Comparison of ENCODE assay signal across 1 cellular context in the genomic region with DNA sequence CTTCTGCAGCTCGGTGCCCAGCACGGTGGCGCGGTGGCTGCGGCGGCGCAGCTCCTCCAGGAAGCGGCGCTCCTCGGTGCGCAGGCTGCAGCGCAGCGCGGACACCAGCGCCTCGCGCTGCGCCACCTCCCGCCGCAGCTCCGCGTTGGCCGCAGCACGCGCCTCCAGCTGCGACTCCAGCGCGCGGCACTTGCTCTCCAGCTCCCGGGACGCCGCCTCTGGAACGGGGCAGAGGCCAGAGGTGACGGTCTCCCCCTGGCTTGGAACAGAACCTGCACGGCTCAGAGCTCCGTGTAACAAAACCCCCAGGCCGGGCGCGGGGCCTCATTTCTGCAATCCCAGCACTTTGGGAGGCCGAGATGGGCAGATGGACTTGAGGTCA.
TF ChIP-seq lines count a peak whose summit lies in the region.

No MANE protein-coding gene starts in this region.

TF ChIP-seq in WTC11, 78 proteins besides CTCF, POLR2A, EP300 and RAD21 (continued from another document and continues in another):
- TF ChIP-seq, protein P1, sequence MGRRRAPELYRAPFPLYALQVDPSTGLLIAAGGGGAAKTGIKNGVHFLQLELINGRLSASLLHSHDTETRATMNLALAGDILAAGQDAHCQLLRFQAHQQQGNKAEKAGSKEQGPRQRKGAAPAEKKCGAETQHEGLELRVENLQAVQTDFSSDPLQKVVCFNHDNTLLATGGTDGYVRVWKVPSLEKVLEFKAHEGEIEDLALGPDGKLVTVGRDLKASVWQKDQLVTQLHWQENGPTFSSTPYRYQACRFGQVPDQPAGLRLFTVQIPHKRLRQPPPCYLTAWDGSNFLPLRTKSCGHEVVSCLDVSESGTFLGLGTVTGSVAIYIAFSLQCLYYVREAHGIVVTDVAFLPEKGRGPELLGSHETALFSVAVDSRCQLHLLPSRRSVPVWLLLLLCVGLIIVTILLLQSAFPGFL (CRISPR knock-in tag; IDR thresholded peaks at IDR 0.05; ENCODE audit: borderline replicate concordance): no peak
- TF ChIP-seq, protein P2, sequence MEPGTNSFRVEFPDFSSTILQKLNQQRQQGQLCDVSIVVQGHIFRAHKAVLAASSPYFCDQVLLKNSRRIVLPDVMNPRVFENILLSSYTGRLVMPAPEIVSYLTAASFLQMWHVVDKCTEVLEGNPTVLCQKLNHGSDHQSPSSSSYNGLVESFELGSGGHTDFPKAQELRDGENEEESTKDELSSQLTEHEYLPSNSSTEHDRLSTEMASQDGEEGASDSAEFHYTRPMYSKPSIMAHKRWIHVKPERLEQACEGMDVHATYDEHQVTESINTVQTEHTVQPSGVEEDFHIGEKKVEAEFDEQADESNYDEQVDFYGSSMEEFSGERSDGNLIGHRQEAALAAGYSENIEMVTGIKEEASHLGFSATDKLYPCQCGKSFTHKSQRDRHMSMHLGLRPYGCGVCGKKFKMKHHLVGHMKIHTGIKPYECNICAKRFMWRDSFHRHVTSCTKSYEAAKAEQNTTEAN (CRISPR knock-in tag; IDR thresholded peaks at IDR 0.05): no peak
- TF ChIP-seq CREB1 (CRISPR knock-in tag; IDR thresholded peaks at IDR 0.05) (no peak), NFYB (CRISPR knock-in tag; conservative IDR thresholded peaks at IDR 0.05; ENCODE audit: low read depth) (no peak), ZNF317 (CRISPR knock-in tag; IDR thresholded peaks at IDR 0.05; ENCODE audit: borderline replicate concordance, low read depth) (peak; percentile 48; the same call in 1 of the 2 replicates), TCF7 (CRISPR knock-in tag; IDR thresholded peaks at IDR 0.05; ENCODE audit: low read depth) (no peak; the same call in 1 of the 2 replicates), NR3C1 (CRISPR knock-in tag; conservative IDR thresholded peaks at IDR 0.05; ENCODE audit: low read depth) (no peak; the same call in 1 of the 2 replicates), GABPB1 (CRISPR knock-in tag; IDR thresholded peaks at IDR 0.05) (no peak), PRRX2 (CRISPR knock-in tag; IDR thresholded peaks at IDR 0.05) (no peak), ESRRA (CRISPR knock-in tag; IDR thresholded peaks at IDR 0.05; ENCODE audit: borderline replicate concordance) (peak; percentile 93), OVOL2 (CRISPR knock-in tag; IDR thresholded peaks at IDR 0.05; ENCODE audit: borderline replicate concordance) (no peak), SOX15 (CRISPR knock-in tag; IDR thresholded peaks at IDR 0.05) (no peak), NFE2L1 (CRISPR knock-in tag; IDR thresholded peaks at IDR 0.05) (peak; percentile 88; the same call in 1 of the 2 replicates), CREM (CRISPR knock-in tag; IDR thresholded peaks at IDR 0.05) (no peak; the same call in 1 of the 2 replicates), MYBL2 (CRISPR knock-in tag; IDR thresholded peaks at IDR 0.05) (peak; percentile 89; the same call in 1 of the 2 replicates), RORB (CRISPR knock-in tag; IDR thresholded peaks at IDR 0.05) (no peak), KAT7 (CRISPR knock-in tag; IDR thresholded peaks at IDR 0.05; ENCODE audit: borderline replicate concordance) (0 out of 2 replicates have a peak, but pooled peaks have one; percentile 46), TEAD4 (CRISPR knock-in tag; IDR thresholded peaks at IDR 0.05) (no peak), GTF2I (CRISPR knock-in tag; conservative IDR thresholded peaks at IDR 0.05) (no peak), NFATC4 (CRISPR knock-in tag; IDR thresholded peaks at IDR 0.05) (no peak), IRF2 (CRISPR knock-in tag; IDR thresholded peaks at IDR 0.05; ENCODE audit: borderline replicate concordance, low read depth) (no peak), TP53 (CRISPR knock-in tag; IDR thresholded peaks at IDR 0.05) (peak; percentile 96), HMGA2 (CRISPR knock-in tag; IDR thresholded peaks at IDR 0.05) (no peak), ZNF121 (CRISPR knock-in tag; IDR thresholded peaks at IDR 0.05) (peak; percentile 50; the same call in 1 of the 2 replicates), ZNF671 (CRISPR knock-in tag; IDR thresholded peaks at IDR 0.05) (no peak)
- TF ChIP-seq, protein P3, sequence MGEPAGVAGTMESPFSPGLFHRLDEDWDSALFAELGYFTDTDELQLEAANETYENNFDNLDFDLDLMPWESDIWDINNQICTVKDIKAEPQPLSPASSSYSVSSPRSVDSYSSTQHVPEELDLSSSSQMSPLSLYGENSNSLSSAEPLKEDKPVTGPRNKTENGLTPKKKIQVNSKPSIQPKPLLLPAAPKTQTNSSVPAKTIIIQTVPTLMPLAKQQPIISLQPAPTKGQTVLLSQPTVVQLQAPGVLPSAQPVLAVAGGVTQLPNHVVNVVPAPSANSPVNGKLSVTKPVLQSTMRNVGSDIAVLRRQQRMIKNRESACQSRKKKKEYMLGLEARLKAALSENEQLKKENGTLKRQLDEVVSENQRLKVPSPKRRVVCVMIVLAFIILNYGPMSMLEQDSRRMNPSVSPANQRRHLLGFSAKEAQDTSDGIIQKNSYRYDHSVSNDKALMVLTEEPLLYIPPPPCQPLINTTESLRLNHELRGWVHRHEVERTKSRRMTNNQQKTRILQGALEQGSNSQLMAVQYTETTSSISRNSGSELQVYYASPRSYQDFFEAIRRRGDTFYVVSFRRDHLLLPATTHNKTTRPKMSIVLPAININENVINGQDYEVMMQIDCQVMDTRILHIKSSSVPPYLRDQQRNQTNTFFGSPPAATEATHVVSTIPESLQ (CRISPR knock-in tag; IDR thresholded peaks at IDR 0.05): no peak
- TF ChIP-seq, protein P4, sequence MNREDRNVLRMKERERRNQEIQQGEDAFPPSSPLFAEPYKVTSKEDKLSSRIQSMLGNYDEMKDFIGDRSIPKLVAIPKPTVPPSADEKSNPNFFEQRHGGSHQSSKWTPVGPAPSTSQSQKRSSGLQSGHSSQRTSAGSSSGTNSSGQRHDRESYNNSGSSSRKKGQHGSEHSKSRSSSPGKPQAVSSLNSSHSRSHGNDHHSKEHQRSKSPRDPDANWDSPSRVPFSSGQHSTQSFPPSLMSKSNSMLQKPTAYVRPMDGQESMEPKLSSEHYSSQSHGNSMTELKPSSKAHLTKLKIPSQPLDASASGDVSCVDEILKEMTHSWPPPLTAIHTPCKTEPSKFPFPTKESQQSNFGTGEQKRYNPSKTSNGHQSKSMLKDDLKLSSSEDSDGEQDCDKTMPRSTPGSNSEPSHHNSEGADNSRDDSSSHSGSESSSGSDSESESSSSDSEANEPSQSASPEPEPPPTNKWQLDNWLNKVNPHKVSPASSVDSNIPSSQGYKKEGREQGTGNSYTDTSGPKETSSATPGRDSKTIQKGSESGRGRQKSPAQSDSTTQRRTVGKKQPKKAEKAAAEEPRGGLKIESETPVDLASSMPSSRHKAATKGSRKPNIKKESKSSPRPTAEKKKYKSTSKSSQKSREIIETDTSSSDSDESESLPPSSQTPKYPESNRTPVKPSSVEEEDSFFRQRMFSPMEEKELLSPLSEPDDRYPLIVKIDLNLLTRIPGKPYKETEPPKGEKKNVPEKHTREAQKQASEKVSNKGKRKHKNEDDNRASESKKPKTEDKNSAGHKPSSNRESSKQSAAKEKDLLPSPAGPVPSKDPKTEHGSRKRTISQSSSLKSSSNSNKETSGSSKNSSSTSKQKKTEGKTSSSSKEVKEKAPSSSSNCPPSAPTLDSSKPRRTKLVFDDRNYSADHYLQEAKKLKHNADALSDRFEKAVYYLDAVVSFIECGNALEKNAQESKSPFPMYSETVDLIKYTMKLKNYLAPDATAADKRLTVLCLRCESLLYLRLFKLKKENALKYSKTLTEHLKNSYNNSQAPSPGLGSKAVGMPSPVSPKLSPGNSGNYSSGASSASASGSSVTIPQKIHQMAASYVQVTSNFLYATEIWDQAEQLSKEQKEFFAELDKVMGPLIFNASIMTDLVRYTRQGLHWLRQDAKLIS (CRISPR knock-in tag; IDR thresholded peaks at IDR 0.05; ENCODE audit: borderline replicate concordance): no peak
- TF ChIP-seq, protein P5, sequence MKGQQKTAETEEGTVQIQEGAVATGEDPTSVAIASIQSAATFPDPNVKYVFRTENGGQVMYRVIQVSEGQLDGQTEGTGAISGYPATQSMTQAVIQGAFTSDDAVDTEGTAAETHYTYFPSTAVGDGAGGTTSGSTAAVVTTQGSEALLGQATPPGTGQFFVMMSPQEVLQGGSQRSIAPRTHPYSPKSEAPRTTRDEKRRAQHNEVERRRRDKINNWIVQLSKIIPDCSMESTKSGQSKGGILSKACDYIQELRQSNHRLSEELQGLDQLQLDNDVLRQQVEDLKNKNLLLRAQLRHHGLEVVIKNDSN (CRISPR knock-in tag; IDR thresholded peaks at IDR 0.05): 0 out of 2 replicates have a peak, but pooled peaks have one; percentile 17
- TF ChIP-seq, protein P6, sequence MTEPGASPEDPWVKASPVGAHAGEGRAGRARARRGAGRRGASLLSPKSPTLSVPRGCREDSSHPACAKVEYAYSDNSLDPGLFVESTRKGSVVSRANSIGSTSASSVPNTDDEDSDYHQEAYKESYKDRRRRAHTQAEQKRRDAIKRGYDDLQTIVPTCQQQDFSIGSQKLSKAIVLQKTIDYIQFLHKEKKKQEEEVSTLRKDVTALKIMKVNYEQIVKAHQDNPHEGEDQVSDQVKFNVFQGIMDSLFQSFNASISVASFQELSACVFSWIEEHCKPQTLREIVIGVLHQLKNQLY (CRISPR knock-in tag; IDR thresholded peaks at IDR 0.05): no peak
- TF ChIP-seq, protein P7, sequence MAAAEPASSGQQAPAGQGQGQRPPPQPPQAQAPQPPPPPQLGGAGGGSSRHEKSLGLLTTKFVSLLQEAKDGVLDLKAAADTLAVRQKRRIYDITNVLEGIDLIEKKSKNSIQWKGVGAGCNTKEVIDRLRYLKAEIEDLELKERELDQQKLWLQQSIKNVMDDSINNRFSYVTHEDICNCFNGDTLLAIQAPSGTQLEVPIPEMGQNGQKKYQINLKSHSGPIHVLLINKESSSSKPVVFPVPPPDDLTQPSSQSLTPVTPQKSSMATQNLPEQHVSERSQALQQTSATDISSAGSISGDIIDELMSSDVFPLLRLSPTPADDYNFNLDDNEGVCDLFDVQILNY (CRISPR knock-in tag; IDR thresholded peaks at IDR 0.05): peak; percentile 95
- TF ChIP-seq, protein P8, sequence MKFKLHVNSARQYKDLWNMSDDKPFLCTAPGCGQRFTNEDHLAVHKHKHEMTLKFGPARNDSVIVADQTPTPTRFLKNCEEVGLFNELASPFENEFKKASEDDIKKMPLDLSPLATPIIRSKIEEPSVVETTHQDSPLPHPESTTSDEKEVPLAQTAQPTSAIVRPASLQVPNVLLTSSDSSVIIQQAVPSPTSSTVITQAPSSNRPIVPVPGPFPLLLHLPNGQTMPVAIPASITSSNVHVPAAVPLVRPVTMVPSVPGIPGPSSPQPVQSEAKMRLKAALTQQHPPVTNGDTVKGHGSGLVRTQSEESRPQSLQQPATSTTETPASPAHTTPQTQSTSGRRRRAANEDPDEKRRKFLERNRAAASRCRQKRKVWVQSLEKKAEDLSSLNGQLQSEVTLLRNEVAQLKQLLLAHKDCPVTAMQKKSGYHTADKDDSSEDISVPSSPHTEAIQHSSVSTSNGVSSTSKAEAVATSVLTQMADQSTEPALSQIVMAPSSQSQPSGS (CRISPR knock-in tag; IDR thresholded peaks at IDR 0.05; ENCODE audit: borderline replicate concordance, low read depth): no peak
- TF ChIP-seq, protein P9, sequence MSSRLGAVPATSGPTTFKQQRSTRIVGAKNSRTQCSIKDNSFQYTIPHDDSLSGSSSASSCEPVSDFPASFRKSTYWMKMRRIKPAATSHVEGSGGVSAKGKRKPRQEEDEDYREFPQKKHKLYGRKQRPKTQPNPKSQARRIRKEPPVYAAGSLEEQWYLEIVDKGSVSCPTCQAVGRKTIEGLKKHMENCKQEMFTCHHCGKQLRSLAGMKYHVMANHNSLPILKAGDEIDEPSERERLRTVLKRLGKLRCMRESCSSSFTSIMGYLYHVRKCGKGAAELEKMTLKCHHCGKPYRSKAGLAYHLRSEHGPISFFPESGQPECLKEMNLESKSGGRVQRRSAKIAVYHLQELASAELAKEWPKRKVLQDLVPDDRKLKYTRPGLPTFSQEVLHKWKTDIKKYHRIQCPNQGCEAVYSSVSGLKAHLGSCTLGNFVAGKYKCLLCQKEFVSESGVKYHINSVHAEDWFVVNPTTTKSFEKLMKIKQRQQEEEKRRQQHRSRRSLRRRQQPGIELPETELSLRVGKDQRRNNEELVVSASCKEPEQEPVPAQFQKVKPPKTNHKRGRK (CRISPR knock-in tag; IDR thresholded peaks at IDR 0.05; ENCODE audit: borderline replicate concordance): no peak
- TF ChIP-seq, protein P10, sequence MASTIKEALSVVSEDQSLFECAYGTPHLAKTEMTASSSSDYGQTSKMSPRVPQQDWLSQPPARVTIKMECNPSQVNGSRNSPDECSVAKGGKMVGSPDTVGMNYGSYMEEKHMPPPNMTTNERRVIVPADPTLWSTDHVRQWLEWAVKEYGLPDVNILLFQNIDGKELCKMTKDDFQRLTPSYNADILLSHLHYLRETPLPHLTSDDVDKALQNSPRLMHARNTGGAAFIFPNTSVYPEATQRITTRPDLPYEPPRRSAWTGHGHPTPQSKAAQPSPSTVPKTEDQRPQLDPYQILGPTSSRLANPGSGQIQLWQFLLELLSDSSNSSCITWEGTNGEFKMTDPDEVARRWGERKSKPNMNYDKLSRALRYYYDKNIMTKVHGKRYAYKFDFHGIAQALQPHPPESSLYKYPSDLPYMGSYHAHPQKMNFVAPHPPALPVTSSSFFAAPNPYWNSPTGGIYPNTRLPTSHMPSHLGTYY (CRISPR knock-in tag; IDR thresholded peaks at IDR 0.05): no peak
- TF ChIP-seq, protein P11, sequence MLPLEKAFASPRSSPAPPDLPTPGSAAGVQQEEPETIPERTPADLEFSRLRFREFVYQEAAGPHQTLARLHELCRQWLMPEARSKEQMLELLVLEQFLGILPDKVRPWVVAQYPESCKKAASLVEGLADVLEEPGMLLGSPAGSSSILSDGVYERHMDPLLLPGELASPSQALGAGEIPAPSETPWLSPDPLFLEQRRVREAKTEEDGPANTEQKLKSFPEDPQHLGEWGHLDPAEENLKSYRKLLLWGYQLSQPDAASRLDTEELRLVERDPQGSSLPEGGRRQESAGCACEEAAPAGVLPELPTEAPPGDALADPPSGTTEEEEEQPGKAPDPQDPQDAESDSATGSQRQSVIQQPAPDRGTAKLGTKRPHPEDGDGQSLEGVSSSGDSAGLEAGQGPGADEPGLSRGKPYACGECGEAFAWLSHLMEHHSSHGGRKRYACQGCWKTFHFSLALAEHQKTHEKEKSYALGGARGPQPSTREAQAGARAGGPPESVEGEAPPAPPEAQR (CRISPR knock-in tag; IDR thresholded peaks at IDR 0.05): no peak
- TF ChIP-seq, protein P12, sequence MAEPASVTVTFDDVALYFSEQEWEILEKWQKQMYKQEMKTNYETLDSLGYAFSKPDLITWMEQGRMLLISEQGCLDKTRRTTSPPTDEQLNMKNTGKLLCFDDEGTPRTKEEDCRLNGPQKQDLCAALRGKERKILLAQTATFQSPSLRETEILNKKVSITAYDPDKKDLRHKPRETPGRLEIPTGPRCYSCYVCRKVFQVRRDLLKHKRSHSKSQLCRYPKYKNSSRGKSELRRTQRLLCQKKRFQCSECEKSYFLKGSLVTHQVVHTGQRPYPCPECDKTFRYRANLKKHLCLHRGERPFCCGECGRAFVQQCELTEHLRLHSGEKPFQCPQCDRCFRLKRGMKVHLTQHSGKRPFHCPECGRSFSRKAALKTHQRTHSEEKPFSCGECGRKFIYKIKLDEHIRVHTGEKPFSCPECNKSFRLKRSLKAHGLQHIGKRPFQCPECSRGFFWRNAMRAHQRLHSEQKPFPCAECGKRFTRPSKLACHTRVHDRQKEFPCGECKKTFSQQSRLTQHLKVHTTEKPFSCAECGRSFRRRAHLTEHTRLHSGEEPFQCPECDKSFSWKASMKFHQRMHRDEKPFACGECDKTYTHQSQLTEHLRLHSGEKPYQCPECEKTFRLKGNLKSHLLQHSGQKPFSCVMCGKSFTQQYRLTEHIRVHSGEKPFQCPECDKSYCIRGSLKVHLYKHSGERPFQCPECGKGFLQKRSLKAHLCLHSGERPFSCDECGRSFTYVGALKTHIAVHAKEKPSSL (CRISPR knock-in tag; conservative IDR thresholded peaks at IDR 0.05): no peak
- TF ChIP-seq, protein P13, sequence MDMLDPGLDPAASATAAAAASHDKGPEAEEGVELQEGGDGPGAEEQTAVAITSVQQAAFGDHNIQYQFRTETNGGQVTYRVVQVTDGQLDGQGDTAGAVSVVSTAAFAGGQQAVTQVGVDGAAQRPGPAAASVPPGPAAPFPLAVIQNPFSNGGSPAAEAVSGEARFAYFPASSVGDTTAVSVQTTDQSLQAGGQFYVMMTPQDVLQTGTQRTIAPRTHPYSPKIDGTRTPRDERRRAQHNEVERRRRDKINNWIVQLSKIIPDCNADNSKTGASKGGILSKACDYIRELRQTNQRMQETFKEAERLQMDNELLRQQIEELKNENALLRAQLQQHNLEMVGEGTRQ (CRISPR knock-in tag; IDR thresholded peaks at IDR 0.05): peak; percentile 45
